ENCODE assay signal across 31 cellular contexts in genomic region chr6:57035549-57035948, GRCh38. TPM values are rescaled to one million over a fixed set of nuclear protein-coding genes. Genes with fewer than 3 reads are reported as not detected.
DNase-seq lines count a peak whose midpoint lies in the region; ATAC-seq, FAIRE-seq and TF ChIP-seq lines count a peak whose summit lies in the region.
"Had no signal": no experiment of that assay in that cellular context is flagged by ENCODE, and none has a peak within 500 bp of the region (broad histone marks: within the 10 kb centered on the region; RNA-seq: fewer than 3 reads in every experiment).

No MANE protein-coding gene starts in this region.

- H3K9ac ChIP-seq in KMS-11 (no peak overlapping the region), PC-3 (ENCODE audit: low read length) (no peak overlapping the region)
- H3K9ac ChIP-seq: BLaER1; BLaER1 treated with 17β-estradiol and CSF1 and Interleukin-3, amounts not matched to agents 10 nM and 100 nM had no signal

- H4K20me1 ChIP-seq in KMS-11 (ENCODE audit: insufficient read depth) (no peaks in the 10 kb centered on the region), PC-3 (ENCODE audit: low read length) (no peaks in the 10 kb centered on the region)
- H4K20me1 ChIP-seq: BLaER1; BLaER1 treated with 17β-estradiol and CSF1 and Interleukin-3, amounts not matched to agents 10 nM and 100 nM had no signal

- H3K36me3 ChIP-seq in KMS-11 (ENCODE audit: insufficient read depth) (no peaks in the 10 kb centered on the region), PC-3 (ENCODE audit: low read depth, low read length) (no peaks in the 10 kb centered on the region), Panc1 (ENCODE audit: control insufficient read depth, insufficient read depth, low read length) (no peaks in the 10 kb centered on the region)
- H3K36me3 ChIP-seq: BE2C; BLaER1; BLaER1 treated with 17β-estradiol and CSF1 and Interleukin-3, amounts not matched to agents 10 nM and 100 nM had no signal

- DNase-seq in PC-3: no peak
- DNase-seq in Panc1 (ENCODE audit: low read depth, low spot score): no peak
- no peak for DNase-seq in ACHN
- no peak for DNase-seq in activated CD8-positive, alpha-beta memory T cell treated with anti-CD3 and anti-CD28 coated beads for 24 hours
- no peak for DNase-seq in D721Med (ENCODE audit: insufficient read length, low spot score)
- DNase-seq: 8988T; AML-193; BE2C; C1 segment of cervical spinal cord; Caco-2; Calu3; CD4-positive, alpha-beta memory T cell; CD4-positive, alpha-beta T cell; CD4-positive, CD25-positive, alpha-beta regulatory T cell; CD8-positive, alpha-beta memory T cell; CD8-positive, alpha-beta T cell; COR-L47; DMS 273 treated with DMSO at 0.1 percent for 48 hours; DMS153; DMS53; DMS79; DMS79 treated with DMSO at 0.1 percent for 48 hours; DND-41; EL had no signal

- intact Hi-C loops in PC-3 (cut with micrococcal nuclease) (no loop called here), Panc1 (cut with micrococcal nuclease; ENCODE audit: unreplicated experiment) (no loop called here)

- TF ChIP-seq CTCF in KMS-11 (conservative IDR thresholded peaks at IDR 0.05; ENCODE audit: low read depth, low read length): no peak
- TF ChIP-seq CTCF in PC-3 (conservative IDR thresholded peaks at IDR 0.05; ENCODE audit: low read depth, low read length): no peak
- TF ChIP-seq CTCF in Panc1 (IDR thresholded peaks at IDR 0.05): no peak
- TF ChIP-seq CTCF in D721Med (IDR thresholded peaks at IDR 0.05; ENCODE audit: insufficient read depth, missing control alignments): no peak

- H3K27ac ChIP-seq in KMS-11 (peak overlapping the region; percentile 92; the same call in 1 of the 2 replicates), PC-3 (ENCODE audit: low read length) (no peak overlapping the region), Panc1 (ENCODE audit: low read length) (peak overlapping the region; percentile 8; the same call in 1 of the 2 replicates)
- H3K27ac ChIP-seq: 22Rv1; A549; BLaER1; BLaER1 treated with 17β-estradiol and CSF1 and Interleukin-3, amounts not matched to agents 10 nM and 100 nM; C4-2B had no signal

- H2AFZ ChIP-seq in KMS-11 (ENCODE audit: low read depth) (no peak overlapping the region), PC-3 (ENCODE audit: low read length) (no peak overlapping the region)

- CTCF ChIA-PET in PC-3 (lab: Charles Lee) (no interaction called here), Panc1 (lab: Charles Lee) (no interaction called here)

- H3K79me2 ChIP-seq in KMS-11 (ENCODE audit: insufficient read depth, low read depth): no peaks in the 10 kb centered on the region
- no peaks in the 10 kb centered on the region for H3K79me2 ChIP-seq in PC-3 (ENCODE audit: low read length)

- FAIRE-seq in D721Med (lab: Jason Lieb, UNC): no peak
- FAIRE-seq: A204.1, A549 had no signal

- in situ Hi-C loops in Panc1 (cut with HindIII; ENCODE audit: low pct_unique_long_range_greater_than_20kb, low sequenced_read_pairs): no loop called here
- in situ Hi-C loops in ACHN (cut with HindIII; ENCODE audit: low pct_ligation_motif_present, low pct_unique_long_range_greater_than_20kb, low sequenced_read_pairs): no loop called here

- ATAC-seq in PC-3 (peak; percentile 79), Panc1 (no peak)
- ATAC-seq: A549; CD8-positive, alpha-beta T cell had no signal

- POLR2A ChIA-PET in PC-3 (lab: Charles Lee; ENCODE audit: unreplicated experiment) (no interaction called here), Panc1 (lab: Charles Lee) (no interaction called here)

- no peaks in the 10 kb centered on the region for H3K9me3 ChIP-seq in PC-3 (ENCODE audit: low read length)
- no peaks in the 10 kb centered on the region for H3K9me3 ChIP-seq in Panc1 (ENCODE audit: control insufficient read depth, insufficient read depth, low read depth, low read length)
- H3K9me3 ChIP-seq: A549; BE2C; BLaER1; BLaER1 treated with 17β-estradiol and CSF1 and Interleukin-3, amounts not matched to agents 10 nM and 100 nM; Caco-2 had no signal

- H3K4me1 ChIP-seq in KMS-11 (ENCODE audit: low read depth, poor library complexity, severe bottlenecking) (peaks cover 70% of the 10 kb centered on the region), PC-3 (ENCODE audit: insufficient read depth, low read length) (no peaks in the 10 kb centered on the region), Panc1 (ENCODE audit: control insufficient read depth, insufficient read depth, low read length) (peaks cover 14% of the 10 kb centered on the region)
- H3K4me1 ChIP-seq: A549, BE2C, BLaER1, Caco-2 had no signal

- no peaks in the 10 kb centered on the region for H3K9me2 ChIP-seq in PC-3 (replicated peaks; ENCODE audit: low read length)

- no peak overlapping the region for H3K4me3 ChIP-seq in KMS-11 (IDR thresholded peaks at IDR 0.05; ENCODE audit: insufficient read depth, low read depth, low read length)
- H3K4me3 ChIP-seq in PC-3 (ENCODE audit: low read length): no peak overlapping the region
- H3K4me3 ChIP-seq in Panc1 (ENCODE audit: low read depth in 2 of 2, low read length in 2 of 2): no peak overlapping the region
- H3K4me3 ChIP-seq: A549; BLaER1; BLaER1 treated with 17β-estradiol and CSF1 and Interleukin-3, amounts not matched to agents 10 nM and 100 nM had no signal

- no peak overlapping the region; the same call in 1 of the 2 replicates for H3K4me2 ChIP-seq in KMS-11
- no peak overlapping the region for H3K4me2 ChIP-seq in PC-3 (ENCODE audit: low read length)
- H3K4me2 ChIP-seq: A549; BLaER1; BLaER1 treated with 17β-estradiol and CSF1 and Interleukin-3, amounts not matched to agents 10 nM and 100 nM had no signal

- no TSS peak for BruUV-seq in PC-3 (replicated peaks; lab: Mats Ljungman, UMichigan)
- no TSS peak for BruUV-seq in Panc1 (replicated peaks; lab: Mats Ljungman, UMichigan)

- H3K27me3 ChIP-seq in KMS-11 (ENCODE audit: insufficient read depth, low read depth) (no peaks in the 10 kb centered on the region), PC-3 (ENCODE audit: low read length) (no peaks in the 10 kb centered on the region), Panc1 (ENCODE audit: control insufficient read depth, insufficient read depth, low read length) (no peaks in the 10 kb centered on the region; the same call in 1 of the 2 replicates)
- H3K27me3 ChIP-seq: BLaER1; BLaER1 treated with 17β-estradiol and CSF1 and Interleukin-3, amounts not matched to agents 10 nM and 100 nM had no signal

- no peaks in the 10 kb centered on the region for H3F3A ChIP-seq in PC-3 (ENCODE audit: low read length, unreplicated experiment)

RNA-seq across cellular contexts. Expression of gene KIAA1586, which starts 10.9 kb away (rescaled TPM):
- total RNA-seq in PC-3 (2014; rRNA removed) (6.0 and 7.4 TPM in 2 replicates), Panc1 (2021; ENCODE audit: unreplicated experiment) (21.2 TPM)
- polyA plus RNA-seq in Panc1 (2012; ENCODE audit: insufficient read length): 6.8 TPM

RNA-seq across cellular contexts. Expression of gene ZNF451, which starts 54.4 kb away (rescaled TPM):
- total RNA-seq in PC-3 (2014; rRNA removed) (32.5 and 34.5 TPM in 2 replicates), Panc1 (2021; ENCODE audit: unreplicated experiment) (71.1 TPM)
- polyA plus RNA-seq in Panc1 (2012; ENCODE audit: insufficient read length): 15.0 TPM
